Comparison of ENCODE assay signal across 10 cellular contexts in the genomic region with DNA sequence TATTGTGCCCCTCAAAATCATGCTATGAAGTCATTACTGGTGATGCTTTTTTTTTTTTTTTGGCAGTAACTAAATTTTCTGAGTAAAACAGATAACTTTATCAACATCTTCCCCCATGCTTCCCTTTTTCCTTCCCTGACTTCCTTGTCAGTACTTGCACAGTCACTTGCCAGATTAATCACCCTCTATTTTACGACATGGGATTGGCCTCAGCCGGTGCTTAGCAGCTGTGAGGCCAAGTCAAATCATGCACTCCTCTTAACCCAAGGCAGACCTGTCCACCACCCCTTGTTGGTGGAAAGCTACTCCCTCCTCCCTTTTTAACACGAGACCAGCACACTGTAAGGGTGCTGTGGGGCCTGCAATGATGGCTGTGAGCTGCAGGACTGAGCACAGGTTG.
DNase-seq lines count a peak whose midpoint lies in the region; ATAC-seq and TF ChIP-seq lines count a peak whose summit lies in the region.
"Had no signal": no experiment of that assay in that cellular context is flagged by ENCODE, and none has a peak within 500 bp of the region (broad histone marks: within the 10 kb centered on the region; RNA-seq: fewer than 3 reads in every experiment).

No MANE protein-coding gene starts in this region.

- H3K9me3 Mint-ChIP-seq in GM23338: no peaks in the 10 kb centered on the region
- H3K9me3 Mint-ChIP-seq in nephron progenitor cell: no peaks in the 10 kb centered on the region
- H3K9me3 Mint-ChIP-seq: activated naive CD8-positive, alpha-beta T cell treated with anti-CD3 and anti-CD28 coated beads, Interleukin-2, amount 10 ng/mL, durations not matched to agents 7 days and 5 days had no signal

- H3K9ac ChIP-seq in colonic mucosa (ENCODE audit: low read depth in 2 of 2, low read length in 2 of 2): peak overlapping the region in 1 of 2 donors; percentile 60

- no peaks in the 10 kb centered on the region for H3K9me2 ChIP-seq in GM23338 (ENCODE audit: insufficient read depth)

- DNase-seq in GM23338 (ENCODE audit: low spot score): no peak
- peak; percentile 83 for DNase-seq in NCI-H69 (lab: John Stamatoyannopoulos, UW)
- DNase-seq in colonic mucosa: peak; percentile 76
- no peak for DNase-seq in nephron progenitor cell
- no peak for DNase-seq in NCI-H2107 (lab: John Stamatoyannopoulos, UW)
- DNase-seq in GM19240 (ENCODE audit: insufficient read length, low spot score): no peak
- DNase-seq in sigmoid colon: no peak
- DNase-seq: activated naive CD8-positive, alpha-beta T cell treated with anti-CD3 and anti-CD28 coated beads, Interleukin-2, amount 10 ng/mL, durations not matched to agents 7 days and 5 days; immature natural killer cell had no signal

- H3K4me3 ChIP-seq in GM23338: no peak overlapping the region
- H3K4me3 ChIP-seq in colonic mucosa: no peak overlapping the region
- H3K4me3 ChIP-seq in sigmoid colon: no peak overlapping the region

- no peaks in the 10 kb centered on the region for H3F3A ChIP-seq in GM23338 (replicated peaks; ENCODE audit: low read depth)

- no peaks in the 10 kb centered on the region for H3K79me2 ChIP-seq in GM23338 (replicated peaks; ENCODE audit: insufficient read depth)

- no peaks in the 10 kb centered on the region for H3K27me3 ChIP-seq in GM23338 (ENCODE audit: insufficient read depth)
- H3K27me3 ChIP-seq in colonic mucosa: no peaks in the 10 kb centered on the region
- H3K27me3 ChIP-seq in sigmoid colon: no peaks in the 10 kb centered on the region

- H4K20me1 ChIP-seq in GM23338 (replicated peaks; ENCODE audit: insufficient read depth): no peaks in the 10 kb centered on the region

- H2AFZ ChIP-seq in GM23338: no peak overlapping the region

- ATAC-seq in GM23338: peak; percentile 24; the same call in 1 of the 3 replicates
- ATAC-seq in GM21515 (IDR thresholded peaks at IDR 0.05; ENCODE audit: unreplicated experiment): no peak

- no peak overlapping the region for H3K4me3 Mint-ChIP-seq in GM23338
- H3K4me3 Mint-ChIP-seq in nephron progenitor cell: peak overlapping the region; percentile 53
- H3K4me3 Mint-ChIP-seq: activated naive CD8-positive, alpha-beta T cell treated with anti-CD3 and anti-CD28 coated beads, Interleukin-2, amount 10 ng/mL, durations not matched to agents 7 days and 5 days; immature natural killer cell had no signal

- H3K4me1 ChIP-seq in GM23338 (ENCODE audit: insufficient read depth) (peaks cover 10% of the 10 kb centered on the region), colonic mucosa (peaks cover 6% of the 10 kb centered on the region), sigmoid colon (peaks cover 0 to 10% (median 0%) of the 10 kb centered on the region in 4 donors)

- no peak for TF ChIP-seq CTCF in GM23338 (conservative IDR thresholded peaks at IDR 0.05; ENCODE audit: low read depth in 2 of 2)
- TF ChIP-seq CTCF in colonic mucosa (IDR thresholded peaks at IDR 0.05): no peak
- no peak for TF ChIP-seq CTCF in nephron progenitor cell (IDR thresholded peaks at IDR 0.05)
- TF ChIP-seq CTCF in sigmoid colon (IDR thresholded peaks at IDR 0.05): no peak

- no peak overlapping the region for H3K4me2 ChIP-seq in GM23338

- H3K27ac Mint-ChIP-seq in GM23338: 0 out of 2 replicates have a peak overlapping the region, but pooled peaks have one; percentile 0
- peak overlapping the region; percentile 88 for H3K27ac Mint-ChIP-seq in nephron progenitor cell
- H3K27ac Mint-ChIP-seq: activated naive CD8-positive, alpha-beta T cell treated with anti-CD3 and anti-CD28 coated beads, Interleukin-2, amount 10 ng/mL, durations not matched to agents 7 days and 5 days had no signal

- 16 to 42% methylated on average over 3 of the region's 3 CpGs for WGBS in sigmoid colon, 2 donors

- intact Hi-C loops in colonic mucosa (cut with DNase I): no loop called here
- intact Hi-C loops in sigmoid colon (cut with DNase I): no loop called here

- no peak for TF ChIP-seq EP300 in sigmoid colon (IDR thresholded peaks at IDR 0.05)

- H3K36me3 ChIP-seq in GM23338 (ENCODE audit: insufficient read depth) (peaks cover 11% of the 10 kb centered on the region), colonic mucosa (no peaks in the 10 kb centered on the region), sigmoid colon (peaks cover 15 to 87% (median 45%) of the 10 kb centered on the region in 4 donors)

- TF ChIP-seq POLR2A in sigmoid colon (IDR thresholded peaks at IDR 0.05): no peak

- H3K27ac ChIP-seq in GM23338 (ENCODE audit: low read depth) (no peak overlapping the region), colonic mucosa (peak overlapping the region; percentile 61), sigmoid colon (peak overlapping the region in 1 of 4 donors; percentile 6)

- H3K36me3 Mint-ChIP-seq in GM23338 (ENCODE audit: low read depth) (peaks cover 36% of the 10 kb centered on the region), nephron progenitor cell (ENCODE audit: low read depth) (peaks cover 57% of the 10 kb centered on the region)

- peaks cover 3% of the 10 kb centered on the region for H3K27me3 Mint-ChIP-seq in GM23338 (ENCODE audit: insufficient read depth, low read depth, poor library complexity)
- peaks cover 3% of the 10 kb centered on the region for H3K27me3 Mint-ChIP-seq in nephron progenitor cell (ENCODE audit: low read depth, poor library complexity)
- H3K27me3 Mint-ChIP-seq: activated naive CD8-positive, alpha-beta T cell treated with anti-CD3 and anti-CD28 coated beads, Interleukin-2, amount 10 ng/mL, durations not matched to agents 7 days and 5 days had no signal

- H3K4me1 Mint-ChIP-seq in GM23338: peaks cover 10% of the 10 kb centered on the region
- peaks cover 76% of the 10 kb centered on the region for H3K4me1 Mint-ChIP-seq in nephron progenitor cell
- H3K4me1 Mint-ChIP-seq: activated naive CD8-positive, alpha-beta T cell treated with anti-CD3 and anti-CD28 coated beads, Interleukin-2, amount 10 ng/mL, durations not matched to agents 7 days and 5 days; immature natural killer cell had no signal

- H3K9me3 ChIP-seq in colonic mucosa: no peaks in the 10 kb centered on the region
- no peaks in the 10 kb centered on the region for H3K9me3 ChIP-seq in sigmoid colon

TF ChIP-seq in GM23338, 12 proteins besides CTCF, POLR2A, EP300 and RAD21:
- TF ChIP-seq JUNB (IDR thresholded peaks at IDR 0.05; ENCODE audit: unreplicated experiment) (no peak), ZNF331 (CRISPR knock-in tag; IDR thresholded peaks at IDR 0.05; ENCODE audit: low read depth) (no peak), STAT1 (IDR thresholded peaks at IDR 0.05; ENCODE audit: unreplicated experiment) (no peak), EZH2 (IDR thresholded peaks at IDR 0.05; ENCODE audit: low read depth, unreplicated experiment) (no peak), CREB1 (CRISPR knock-in tag; IDR thresholded peaks at IDR 0.05; ENCODE audit: low read depth) (no peak), POLR2AphosphoS5 (IDR thresholded peaks at IDR 0.05; ENCODE audit: low read depth) (no peak), EZH2phosphoT487 (IDR thresholded peaks at IDR 0.05; ENCODE audit: unreplicated experiment) (no peak), ZNF114 (CRISPR knock-in tag; IDR thresholded peaks at IDR 0.05) (no peak), NANOG (IDR thresholded peaks at IDR 0.05; ENCODE audit: borderline replicate concordance) (no peak)
- TF ChIP-seq, protein P1, sequence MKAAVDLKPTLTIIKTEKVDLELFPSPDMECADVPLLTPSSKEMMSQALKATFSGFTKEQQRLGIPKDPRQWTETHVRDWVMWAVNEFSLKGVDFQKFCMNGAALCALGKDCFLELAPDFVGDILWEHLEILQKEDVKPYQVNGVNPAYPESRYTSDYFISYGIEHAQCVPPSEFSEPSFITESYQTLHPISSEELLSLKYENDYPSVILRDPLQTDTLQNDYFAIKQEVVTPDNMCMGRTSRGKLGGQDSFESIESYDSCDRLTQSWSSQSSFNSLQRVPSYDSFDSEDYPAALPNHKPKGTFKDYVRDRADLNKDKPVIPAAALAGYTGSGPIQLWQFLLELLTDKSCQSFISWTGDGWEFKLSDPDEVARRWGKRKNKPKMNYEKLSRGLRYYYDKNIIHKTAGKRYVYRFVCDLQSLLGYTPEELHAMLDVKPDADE (IDR thresholded peaks at IDR 0.05): no peak
- TF ChIP-seq, protein P2, sequence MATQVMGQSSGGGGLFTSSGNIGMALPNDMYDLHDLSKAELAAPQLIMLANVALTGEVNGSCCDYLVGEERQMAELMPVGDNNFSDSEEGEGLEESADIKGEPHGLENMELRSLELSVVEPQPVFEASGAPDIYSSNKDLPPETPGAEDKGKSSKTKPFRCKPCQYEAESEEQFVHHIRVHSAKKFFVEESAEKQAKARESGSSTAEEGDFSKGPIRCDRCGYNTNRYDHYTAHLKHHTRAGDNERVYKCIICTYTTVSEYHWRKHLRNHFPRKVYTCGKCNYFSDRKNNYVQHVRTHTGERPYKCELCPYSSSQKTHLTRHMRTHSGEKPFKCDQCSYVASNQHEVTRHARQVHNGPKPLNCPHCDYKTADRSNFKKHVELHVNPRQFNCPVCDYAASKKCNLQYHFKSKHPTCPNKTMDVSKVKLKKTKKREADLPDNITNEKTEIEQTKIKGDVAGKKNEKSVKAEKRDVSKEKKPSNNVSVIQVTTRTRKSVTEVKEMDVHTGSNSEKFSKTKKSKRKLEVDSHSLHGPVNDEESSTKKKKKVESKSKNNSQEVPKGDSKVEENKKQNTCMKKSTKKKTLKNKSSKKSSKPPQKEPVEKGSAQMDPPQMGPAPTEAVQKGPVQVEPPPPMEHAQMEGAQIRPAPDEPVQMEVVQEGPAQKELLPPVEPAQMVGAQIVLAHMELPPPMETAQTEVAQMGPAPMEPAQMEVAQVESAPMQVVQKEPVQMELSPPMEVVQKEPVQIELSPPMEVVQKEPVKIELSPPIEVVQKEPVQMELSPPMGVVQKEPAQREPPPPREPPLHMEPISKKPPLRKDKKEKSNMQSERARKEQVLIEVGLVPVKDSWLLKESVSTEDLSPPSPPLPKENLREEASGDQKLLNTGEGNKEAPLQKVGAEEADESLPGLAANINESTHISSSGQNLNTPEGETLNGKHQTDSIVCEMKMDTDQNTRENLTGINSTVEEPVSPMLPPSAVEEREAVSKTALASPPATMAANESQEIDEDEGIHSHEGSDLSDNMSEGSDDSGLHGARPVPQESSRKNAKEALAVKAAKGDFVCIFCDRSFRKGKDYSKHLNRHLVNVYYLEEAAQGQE (IDR thresholded peaks at IDR 0.05; ENCODE audit: unreplicated experiment): no peak

Comparison
In these comparisons a context has a peak if more than half of its experiments do, and no peak if none do; other contexts are left out.
1. DNase-seq: peak in NCI-H69 (single experiment) and colonic mucosa (single experiment); none in GM23338 (single experiment), nephron progenitor cell (single experiment), NCI-H2107 (single experiment), GM19240 (single experiment) and sigmoid colon (single experiment).